Comparison of ENCODE assay signal across 31 cellular contexts in genomic region chr12:76096079-76096651, GRCh38.
"Had no signal": no experiment of that assay in that cellular context is flagged by ENCODE, and none has a peak within 500 bp of the region (broad histone marks: within the 10 kb centered on the region; RNA-seq: fewer than 3 reads in every experiment).

No MANE protein-coding gene starts in this region.

- H3K36me3 Mint-ChIP-seq: activated naive CD8-positive, alpha-beta T cell had no signal

- H3K27ac Mint-ChIP-seq: activated CD8-positive, alpha-beta T cell treated with anti-CD3 and anti-CD28 coated beads for 36 hours; activated naive CD8-positive, alpha-beta T cell; activated T-helper 17 cell treated with anti-CD3 and anti-CD28 coated beads, Interleukin-2, amount 50 U/mL, for 72 hours; dendritic cell treated with granulocyte-macrophage colony-stimulating factor and Interleukin-4, amounts not matched to agents 40 ng/mL and 50 ng/mL, for 4 days; endodermal cell; T-helper 17 cell; T-helper 2 cell treated with Interferon-gamma antibody and Interleukin-4, amounts not matched to agents 5 μg/mL and 100 μg/mL, for 36 hours had no signal

- ATAC-seq: activated CD8-positive, alpha-beta T cell treated with anti-CD3 and anti-CD28 coated beads for 36 hours; activated T-cell treated with anti-CD3 and anti-CD28 coated beads, Interleukin-2, amount 50 U/mL, for 4 hours; activated T-helper 17 cell treated with anti-CD3 and anti-CD28 coated beads, Interleukin-2, amount 50 U/mL, for 72 hours; foreskin keratinocyte; gastrocnemius medialis; heart left ventricle; T-helper 17 cell had no signal

- DNase-seq: activated CD4-positive, alpha-beta T cell treated with anti-CD3 and anti-CD28 coated beads for 1 hour; activated CD4-positive, alpha-beta T cell treated with anti-CD3 and anti-CD28 coated beads for 48 hours; activated CD4-positive, alpha-beta T cell treated with anti-CD3 and anti-CD28 coated beads, Interleukin-2, amount 50 U/mL, for 1 hour; activated CD4-positive, alpha-beta T cell treated with anti-CD3 and anti-CD28 coated beads, Interleukin-2, amount 50 U/mL, for 48 hours; activated CD8-positive, alpha-beta memory T cell treated with anti-CD3 and anti-CD28 coated beads for 24 hours; activated CD8-positive, alpha-beta T cell treated with anti-CD3 and anti-CD28 coated beads for 36 hours; activated effector memory CD4-positive, alpha-beta T cell treated with Interleukin-2 at 50 U/mL for 16 hours; activated gamma-delta T cell treated with Interleukin-2 at 50 U/mL for 16 hours; activated naive CD4-positive, alpha-beta T cell treated with anti-CD3 and anti-CD28 coated beads, Interleukin-2, amount 50 U/mL, for 16 hours; activated naive CD4-positive, alpha-beta T cell treated with Interleukin-2 at 50 U/mL for 16 hours; activated T-cell treated with anti-CD3 and anti-CD28 coated beads, Interleukin-2, amount 50 U/mL, for 4 hours; amniotic stem cell; anterior cingulate cortex; brain microvascular endothelial cell; dorsolateral prefrontal cortex; effector memory CD4-positive, alpha-beta T cell; endodermal cell; erythroblast; foreskin keratinocyte; gastrocnemius medialis; glutamatergic neuron; heart left ventricle; T-helper 17 cell; T1000 had no signal

- H3K27ac ChIP-seq: brain microvascular endothelial cell, coronary artery, dorsolateral prefrontal cortex, esophagus muscularis mucosa, foreskin keratinocyte, gastrocnemius medialis, heart left ventricle had no signal

- H3K4me3 Mint-ChIP-seq: activated CD8-positive, alpha-beta T cell treated with anti-CD3 and anti-CD28 coated beads for 36 hours; activated naive CD8-positive, alpha-beta T cell; activated T-cell treated with anti-CD3 and anti-CD28 coated beads, Interleukin-2, amount 50 U/mL, for 4 hours; activated T-helper 17 cell treated with anti-CD3 and anti-CD28 coated beads, Interleukin-2, amount 50 U/mL, for 72 hours; central memory CD8-positive, alpha-beta T cell; dendritic cell treated with granulocyte-macrophage colony-stimulating factor and Interleukin-4, amounts not matched to agents 40 ng/mL and 50 ng/mL, for 4 days; endodermal cell; T-helper 17 cell; T-helper 2 cell treated with Interferon-gamma antibody and Interleukin-4, amounts not matched to agents 5 μg/mL and 100 μg/mL, for 36 hours had no signal

- H3K9me3 Mint-ChIP-seq: activated CD8-positive, alpha-beta T cell treated with anti-CD3 and anti-CD28 coated beads for 36 hours; activated T-cell treated with anti-CD3 and anti-CD28 coated beads, Interleukin-2, amount 50 U/mL, for 4 hours; activated T-helper 17 cell treated with anti-CD3 and anti-CD28 coated beads, Interleukin-2, amount 50 U/mL, for 72 hours; central memory CD8-positive, alpha-beta T cell; dendritic cell treated with granulocyte-macrophage colony-stimulating factor and Interleukin-4, amounts not matched to agents 40 ng/mL and 50 ng/mL, for 4 days; endodermal cell; T-helper 2 cell treated with Interferon-gamma antibody and Interleukin-4, amounts not matched to agents 5 μg/mL and 100 μg/mL, for 36 hours had no signal

- H3K4me1 Mint-ChIP-seq: activated T-helper 17 cell treated with anti-CD3 and anti-CD28 coated beads, Interleukin-2, amount 50 U/mL, for 72 hours; central memory CD8-positive, alpha-beta T cell had no signal

- H3K27me3 Mint-ChIP-seq: activated naive CD8-positive, alpha-beta T cell; dendritic cell treated with granulocyte-macrophage colony-stimulating factor and Interleukin-4, amounts not matched to agents 40 ng/mL and 50 ng/mL, for 4 days had no signal
